17 cellular contexts compared by ENCODE assay signal in the genomic region with DNA sequence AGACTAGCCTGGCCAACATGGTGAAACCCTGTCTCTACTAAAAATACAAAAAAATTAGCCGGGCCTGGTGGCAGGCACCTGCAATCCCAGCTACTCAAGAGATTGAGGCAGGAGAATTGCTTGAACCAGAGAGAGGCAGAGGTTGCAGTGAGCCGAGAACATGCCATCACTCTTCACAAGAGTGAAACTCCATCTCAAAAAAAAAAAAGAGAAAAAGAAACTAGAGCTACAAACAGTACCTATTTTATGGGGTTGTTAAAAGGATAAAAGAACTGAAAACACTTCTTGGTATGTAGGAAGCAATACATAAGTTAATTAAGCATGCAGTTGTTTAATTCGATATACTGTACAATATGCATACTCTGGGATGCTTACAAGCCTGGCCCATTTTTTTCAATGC.
DNase-seq lines count a peak whose midpoint lies in the region; ATAC-seq, FAIRE-seq and TF ChIP-seq lines count a peak whose summit lies in the region.
"Had no signal": no experiment of that assay in that cellular context is flagged by ENCODE, and none has a peak within 500 bp of the region (broad histone marks: within the 10 kb centered on the region; RNA-seq: fewer than 3 reads in every experiment).

No MANE protein-coding gene starts in this region.

- H3K27ac ChIP-seq in psoas muscle = no peak overlapping the region

- no peaks in the 10 kb centered on the region for H3K36me3 ChIP-seq in psoas muscle (ENCODE audit: insufficient read depth in 1 of 2, low read depth in 1 of 2)

- peak; percentile 52 for ATAC-seq in GM19372 (IDR thresholded peaks at IDR 0.05; ENCODE audit: low read depth, unreplicated experiment)
- ATAC-seq in HG02678 (IDR thresholded peaks at IDR 0.05; ENCODE audit: unreplicated experiment) = peak; percentile 49
- peak; percentile 38 for ATAC-seq in HG03378 (IDR thresholded peaks at IDR 0.05; ENCODE audit: unreplicated experiment)
- no peak for ATAC-seq in HG03135 (IDR thresholded peaks at IDR 0.05; ENCODE audit: unreplicated experiment)
- no peak for ATAC-seq in psoas muscle
- ATAC-seq: CD8-positive, alpha-beta T cell had no signal

- 62 to 68% (median 67%) methylated on average over 3 of the region's 3 CpGs for WGBS in psoas muscle, 3 donors

- peak; percentile 47 for FAIRE-seq in GM18507 (lab: Jason Lieb, UNC)
- FAIRE-seq: D721Med had no signal

- no peak for TF ChIP-seq CTCF in psoas muscle (IDR thresholded peaks at IDR 0.05)

- no peaks in the 10 kb centered on the region for H3K9me3 ChIP-seq in psoas muscle

- no peaks in the 10 kb centered on the region for H3K27me3 ChIP-seq in psoas muscle (ENCODE audit: insufficient read depth in 3 of 3, low read length in 2 of 3)

- no peaks in the 10 kb centered on the region for H3K4me1 ChIP-seq in psoas muscle

- DNase-seq in GM18507 (ENCODE audit: extremely low spot score, insufficient read length, low read depth) = no peak
- DNase-seq in NCI-H524 treated with DMSO at 0.1 percent for 48 hours (lab: John Stamatoyannopoulos, UW) = no peak
- DNase-seq in psoas muscle = no peak
- DNase-seq in LoVo (ENCODE audit: low spot score) = no peak
- DNase-seq: CD8-positive, alpha-beta T cell; DMS79; HCEC 1CT; KBM-7; NCI-H1436; NCI-H2029; NCI-H2171; NCI-H82 had no signal

- no peak overlapping the region for H3K4me3 ChIP-seq in psoas muscle

- intact Hi-C loops in psoas muscle (cut with DNase I) = no loop called here

Comparison
In these comparisons a context has a peak if more than half of its experiments do, and no peak if none do; other contexts are left out.
1. ATAC-seq: peak in GM19372 (single experiment), HG02678 (single experiment) and HG03378 (single experiment); none in HG03135 (single experiment) and psoas muscle (0 of 4).